In the genomic region with DNA sequence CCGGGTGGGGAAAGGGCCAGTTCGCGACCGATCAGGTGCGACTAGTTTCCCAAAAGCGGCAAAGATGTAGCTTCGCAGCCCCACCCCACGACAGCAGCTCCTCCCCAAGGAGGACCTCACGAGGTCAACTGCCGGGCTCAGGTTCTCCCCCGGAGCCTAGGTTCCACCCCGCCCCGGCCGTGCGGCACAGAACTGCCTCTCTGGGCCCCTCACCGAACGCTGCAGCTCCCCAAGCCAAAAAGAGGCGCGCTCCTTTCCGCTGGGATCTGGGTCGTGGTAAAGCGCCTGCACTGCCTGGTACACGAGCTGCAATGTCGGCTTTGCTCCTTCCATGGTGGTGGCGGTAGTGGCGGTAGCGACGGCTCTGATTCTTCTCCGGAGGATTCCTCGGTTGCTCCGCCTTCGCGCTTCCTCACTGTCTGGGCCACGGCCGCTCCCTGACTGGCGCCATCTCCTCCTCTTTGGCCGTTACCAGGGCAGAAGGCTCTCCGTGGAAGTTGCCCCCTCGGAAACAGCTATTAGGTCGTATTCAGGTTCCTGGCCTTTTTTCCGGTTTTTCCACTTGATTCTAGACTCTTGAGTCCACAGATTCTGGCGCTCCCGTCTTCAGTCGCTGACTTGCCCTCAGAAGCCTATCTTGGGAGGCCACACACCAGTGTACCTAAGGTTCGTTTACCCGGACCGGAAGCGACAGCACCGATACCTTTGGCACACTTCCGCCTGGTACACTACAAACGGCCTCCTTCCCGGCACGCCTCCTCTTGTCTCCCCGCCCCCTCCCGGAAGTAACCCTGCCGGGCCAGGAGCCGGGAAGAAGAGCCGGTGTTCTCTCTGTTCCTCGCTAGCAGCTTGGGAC, we compare ENCODE assay signal across 8 cellular contexts. TPM values are rescaled to one million over a fixed set of nuclear protein-coding genes. Genes with fewer than 3 reads are reported as not detected.
DNase-seq lines count a peak whose midpoint lies in the region; ATAC-seq and TF ChIP-seq lines count a peak whose summit lies in the region.

A gene (minus strand): TSS at position 674 of the 856 bp plus-strand sequence. CDS start 341 bp downstream, at position 333.

- H3K4me3 ChIP-seq in WERI-Rb-1 (ENCODE audit: low read depth, low read length) (peak within 1 kb of the TSS; percentile 65), mammary epithelial cell (replicated peaks in 1 of 3; ENCODE audit: insufficient read depth in 1 of 3, low read depth in 2 of 3, low read length in 3 of 3) (peak within 1 kb of the TSS; percentile 77 to 97 (median 79)), smooth muscle cell (peak within 1 kb of the TSS; percentile 89)

- H3K4me2 ChIP-seq in mammary epithelial cell (ENCODE audit: insufficient read depth, low read depth, low read length) = peak within 1 kb of the TSS; percentile 98
- H3K4me2 ChIP-seq in smooth muscle cell = peak within 1 kb of the TSS; percentile 91

- H3F3A ChIP-seq in smooth muscle cell (ENCODE audit: low read depth) = no peaks in the 10 kb centered on the region

- peak; percentile 97 for DNase-seq in ACHN
- peak; percentile 90 for DNase-seq in NCI-H2196 treated with DMSO at 0.1 percent for 48 hours (lab: John Stamatoyannopoulos, UW; ENCODE audit: unreplicated experiment)
- peak; percentile 95 for DNase-seq in WERI-Rb-1
- peak; percentile 90 for DNase-seq in mammary epithelial cell
- DNase-seq in iPS-NIHi7 (ENCODE audit: extremely low spot score) = peak; percentile 98
- DNase-seq in smooth muscle cell (lab: John Stamatoyannopoulos, UW; ENCODE audit: unreplicated experiment) = peak; percentile 92

- H3K9me3 ChIP-seq in WERI-Rb-1 (ENCODE audit: severe bottlenecking) (no peaks in the 10 kb centered on the region), mammary epithelial cell (replicated peaks; ENCODE audit: insufficient read depth, low read length) (no peaks in the 10 kb centered on the region), smooth muscle cell (replicated peaks; ENCODE audit: low read depth) (no peaks in the 10 kb centered on the region)

- TF ChIP-seq CTCF in WERI-Rb-1 (IDR thresholded peaks at IDR 0.05; ENCODE audit: low read depth, low read length) (0 out of 2 replicates have a peak, but pooled peaks have one; percentile 8), mammary epithelial cell (conservative IDR thresholded peaks at IDR 0.05 in 1 of 2, IDR thresholded peaks at IDR 0.05 in 1 of 2; ENCODE audit: extremely low read depth in 1 of 2, insufficient read depth in 1 of 2, low read depth in 1 of 2, low read length in 2 of 2) (peak in 1 of 2 donors; percentile 12), smooth muscle cell (IDR thresholded peaks at IDR 0.05; ENCODE audit: borderline replicate concordance, insufficient read depth, poor library complexity, severe bottlenecking) (no peak)

- H3K4me1 ChIP-seq in mammary epithelial cell (ENCODE audit: insufficient read depth, low read length) (peaks cover 7% of the 10 kb centered on the region), smooth muscle cell (ENCODE audit: low read depth) (peaks cover 18% of the 10 kb centered on the region)

- BruUV-seq in mammary epithelial cell (replicated peaks; lab: Mats Ljungman, UMichigan) = TSS peak; percentile 58

- dilution Hi-C loops in mammary epithelial cell (cut with HindIII; ENCODE audit: low sequenced_read_pairs) = no loop called here

- H3K27ac ChIP-seq in WERI-Rb-1 (peak within 1 kb of the TSS; percentile 97), mammary epithelial cell (ENCODE audit: insufficient read depth, low read depth, low read length) (peak within 1 kb of the TSS; percentile 90), smooth muscle cell (ENCODE audit: low read depth) (peak within 1 kb of the TSS; percentile 99)

- CTCF ChIA-PET in mammary epithelial cell (lab: Charles Lee; ENCODE audit: low non-redundant PET) = no interaction called here

- WGBS in mammary epithelial cell (ENCODE audit: low coverage, missing lambda C conversion rate) = 2% methylated on average over 39 of the region's 59 CpGs
- under 1% methylated on average over 59 of the region's 59 CpGs for WGBS in smooth muscle cell (ENCODE audit: low lambda C conversion rate)

- H3K27me3 ChIP-seq in WERI-Rb-1 (ENCODE audit: insufficient read depth, low read depth, severe bottlenecking) (no peaks in the 10 kb centered on the region), mammary epithelial cell (ENCODE audit: insufficient read depth, low read length) (no peaks in the 10 kb centered on the region), smooth muscle cell (ENCODE audit: low read depth) (no peaks in the 10 kb centered on the region)

- H3K9ac ChIP-seq in mammary epithelial cell (ENCODE audit: insufficient read depth, low read length) (peak within 1 kb of the TSS; percentile 93), smooth muscle cell (ENCODE audit: low read depth) (peak within 1 kb of the TSS; percentile 99)

- peak; percentile 91 for ATAC-seq in GM18868 (IDR thresholded peaks at IDR 0.05; ENCODE audit: unreplicated experiment)
- peak; percentile 80 for ATAC-seq in HG03108 (IDR thresholded peaks at IDR 0.05; ENCODE audit: unreplicated experiment)

- in situ Hi-C loops in ACHN (cut with HindIII; ENCODE audit: low pct_ligation_motif_present, low pct_unique_long_range_greater_than_20kb, low sequenced_read_pairs) = no loop called here
- in situ Hi-C loops in mammary epithelial cell (cut with MboI; ENCODE audit: low sequenced_read_pairs in 2 of 2) = no loop called here

- no peaks in the 10 kb centered on the region for H4K20me1 ChIP-seq in mammary epithelial cell (ENCODE audit: insufficient read depth, low read length)
- peaks cover 25% of the 10 kb centered on the region for H4K20me1 ChIP-seq in smooth muscle cell (ENCODE audit: low read depth)

- peak within 1 kb of the TSS; percentile 99 for H2AFZ ChIP-seq in mammary epithelial cell (ENCODE audit: low read depth, low read length)
- peak within 1 kb of the TSS; percentile 93 for H2AFZ ChIP-seq in smooth muscle cell (ENCODE audit: low read depth)

- H3K79me2 ChIP-seq in mammary epithelial cell (ENCODE audit: insufficient read depth, low read length) (peaks cover 47% of the 10 kb centered on the region), smooth muscle cell (ENCODE audit: low read depth) (peaks cover 46% of the 10 kb centered on the region)

- H3K36me3 ChIP-seq in WERI-Rb-1 = peaks cover 25% of the 10 kb centered on the region
- no peaks in the 10 kb centered on the region for H3K36me3 ChIP-seq in mammary epithelial cell (ENCODE audit: insufficient read depth, low read length)
- H3K36me3 ChIP-seq in smooth muscle cell (ENCODE audit: low read depth) = no peaks in the 10 kb centered on the region

- intact Hi-C loops in mammary epithelial cell (cut with micrococcal nuclease) = loop anchor here (1.0 kb wide), 1 partner anchor 37 kb away; no protein-coding TSS in a partner anchor

RNA-seq across cellular contexts. Expression of the gene that starts here (rescaled TPM):
- total RNA-seq in mammary epithelial cell = 10 to 100 TPM; 40.4 to 56.8 TPM
- 32.9 TPM for polyA plus RNA-seq in mammary epithelial cell
- 79.5 TPM for polyA minus RNA-seq in mammary epithelial cell
- 41.3 and 45.0 TPM in 2 replicates for total RNA-seq in smooth muscle cell
- 28.4 and 28.6 TPM in 2 replicates for polyA plus RNA-seq in smooth muscle cell

Comparison
In these comparisons a context has a peak if more than half of its experiments do, and no peak if none do; other contexts are left out.
1. Peak in every context shown above with its lines: DNase-seq, ATAC-seq, H3K4me3 ChIP-seq and H3K27ac ChIP-seq.